ENCODE assay signal across 17 cellular contexts in genomic region chrX:2385224-2385623, GRCh38.
A peak's percentile ranks its signal among the peaks of the same experiment; 100 is the strongest.
DNase-seq lines count a peak whose midpoint lies in the region; ATAC-seq and TF ChIP-seq lines count a peak whose summit lies in the region.
"Had no signal": no experiment of that assay in that cellular context is flagged by ENCODE, and none has a peak within 500 bp of the region (broad histone marks: within the 10 kb centered on the region; RNA-seq: fewer than 3 reads in every experiment).

No MANE protein-coding gene starts in this region.

- no peak overlapping the region for H3K4ac ChIP-seq in mesenchymal stem cell (ENCODE audit: low read depth in 1 of 2, low read length in 2 of 2)

- ATAC-seq in HG03039 (IDR thresholded peaks at IDR 0.05; ENCODE audit: unreplicated experiment) = no peak
- ATAC-seq in stimulated activated naive CD8-positive, alpha-beta T cell treated with anti-CD3 and anti-CD28 coated beads, Interleukin-15, amount 100 ng/mL, for 72 hours = no peak
- no peak for ATAC-seq in GM19395 (IDR thresholded peaks at IDR 0.05; ENCODE audit: unreplicated experiment)
- ATAC-seq: activated CD8-positive, alpha-beta T cell treated with anti-CD3 and anti-CD28 coated beads, Interleukin-2, amount 10 ng/mL, durations not matched to agents 7 days and 5 days; Right ventricle myocardium inferior had no signal

- no peak overlapping the region for H3K14ac ChIP-seq in mesenchymal stem cell (ENCODE audit: low read length in 2 of 2)

- no TSS peak for BruUV-seq in mammary epithelial cell (replicated peaks; lab: Mats Ljungman, UMichigan)

- H3K4me3 ChIP-seq in mammary epithelial cell (replicated peaks in 1 of 3; ENCODE audit: insufficient read depth in 1 of 3, low read depth in 2 of 3, low read length in 3 of 3) (no peak overlapping the region), mesenchymal stem cell (ENCODE audit: insufficient read depth in 1 of 2, low read depth in 1 of 2, low read length in 2 of 2) (no peak overlapping the region)
- H3K4me3 ChIP-seq: BLaER1, prostate gland, uterus had no signal

- no peak overlapping the region for H3K27ac Mint-ChIP-seq in stimulated activated naive CD8-positive, alpha-beta T cell treated with anti-CD3 and anti-CD28 coated beads, Interleukin-15, amount 100 ng/mL, for 72 hours
- H3K27ac Mint-ChIP-seq: activated CD8-positive, alpha-beta T cell treated with anti-CD3 and anti-CD28 coated beads, Interleukin-2, amount 10 ng/mL, durations not matched to agents 7 days and 5 days; immature natural killer cell had no signal

- WGBS in mammary epithelial cell (ENCODE audit: low coverage, missing lambda C conversion rate) = 34% methylated on average over 3 of the region's 3 CpGs
- 50% methylated on average over 2 of the region's 3 CpGs for WGBS in mesenchymal stem cell

- H3K9ac ChIP-seq in mammary epithelial cell (ENCODE audit: insufficient read depth, low read length) (no peak overlapping the region), mesenchymal stem cell (ENCODE audit: low read length) (no peak overlapping the region)
- H3K9ac ChIP-seq: BLaER1 had no signal

- CTCF ChIA-PET in mammary epithelial cell (lab: Charles Lee; ENCODE audit: low non-redundant PET) = no interaction called here

- H3K79me2 ChIP-seq in mammary epithelial cell (ENCODE audit: insufficient read depth, low read length) = peaks cover 4% of the 10 kb centered on the region

- H2BK120ac ChIP-seq in mesenchymal stem cell (ENCODE audit: low read depth, low read length) = no peak overlapping the region

- TF ChIP-seq CTCF in mammary epithelial cell (conservative IDR thresholded peaks at IDR 0.05 in 1 of 2, IDR thresholded peaks at IDR 0.05 in 1 of 2; ENCODE audit: extremely low read depth in 1 of 2, insufficient read depth in 1 of 2, low read depth in 1 of 2, low read length in 2 of 2) = no peak

- H3K18ac ChIP-seq in mesenchymal stem cell (ENCODE audit: low read depth in 1 of 2, low read length in 2 of 2) = no peak overlapping the region

- no peaks in the 10 kb centered on the region for H3K4me1 Mint-ChIP-seq in stimulated activated naive CD8-positive, alpha-beta T cell treated with anti-CD3 and anti-CD28 coated beads, Interleukin-15, amount 100 ng/mL, for 72 hours
- H3K4me1 Mint-ChIP-seq: central memory CD8-positive, alpha-beta T cell; immature natural killer cell had no signal

- H3K4me2 ChIP-seq in mammary epithelial cell (ENCODE audit: insufficient read depth, low read depth, low read length) (no peak overlapping the region), mesenchymal stem cell (ENCODE audit: low read length, poor library complexity, severe bottlenecking) (no peak overlapping the region)
- H3K4me2 ChIP-seq: BLaER1 had no signal

- no peak overlapping the region for H2BK12ac ChIP-seq in mesenchymal stem cell (ENCODE audit: low read length in 2 of 2)

- no peaks in the 10 kb centered on the region for H3K27me3 ChIP-seq in mammary epithelial cell (ENCODE audit: insufficient read depth, low read length)
- H3K27me3 ChIP-seq in mesenchymal stem cell (ENCODE audit: control insufficient read depth in 1 of 2, insufficient read depth in 1 of 2, low read length in 2 of 2) = no peaks in the 10 kb centered on the region
- H3K27me3 ChIP-seq: BLaER1, uterus had no signal

- H4K8ac ChIP-seq in mesenchymal stem cell (ENCODE audit: low read length) = no peak overlapping the region

- H2BK15ac ChIP-seq in mesenchymal stem cell (ENCODE audit: low read depth, poor library complexity, severe bottlenecking) = no peak overlapping the region

- intact Hi-C loops in mammary epithelial cell (cut with micrococcal nuclease) = loop anchor here (5.0 kb wide), 1 partner anchor 202 kb away; no protein-coding TSS in a partner anchor

- DNase-seq in AG20443 (ENCODE audit: low spot score) (peak; percentile 49), M059J (ENCODE audit: low read depth) (peak; percentile 83), mammary epithelial cell (peak; percentile 86), mesenchymal stem cell (peak; percentile 76), T1000 (lab: John Stamatoyannopoulos, UW) (no peak)
- DNase-seq in stimulated activated naive CD8-positive, alpha-beta T cell treated with anti-CD3 and anti-CD28 coated beads, Interleukin-15, amount 100 ng/mL, for 72 hours = no peak
- DNase-seq: activated CD8-positive, alpha-beta T cell treated with anti-CD3 and anti-CD28 coated beads, Interleukin-2, amount 10 ng/mL, durations not matched to agents 7 days and 5 days; immature natural killer cell; NCI-H1417 treated with DMSO at 0.1 percent for 48 hours; NCI-H510A treated with DMSO at 0.1 percent for 48 hours; uterus had no signal

- in situ Hi-C loops in mammary epithelial cell (cut with MboI; ENCODE audit: low sequenced_read_pairs in 2 of 2) = no loop called here

- H4K91ac ChIP-seq in mesenchymal stem cell (ENCODE audit: low read length) = no peak overlapping the region

- no peak overlapping the region for H2AK5ac ChIP-seq in mesenchymal stem cell (ENCODE audit: low read length, severe bottlenecking)

- no peaks in the 10 kb centered on the region for H3K27me3 Mint-ChIP-seq in stimulated activated naive CD8-positive, alpha-beta T cell treated with anti-CD3 and anti-CD28 coated beads, Interleukin-15, amount 100 ng/mL, for 72 hours
- H3K27me3 Mint-ChIP-seq: central memory CD8-positive, alpha-beta T cell had no signal

- no peak overlapping the region for H3K4me3 Mint-ChIP-seq in stimulated activated naive CD8-positive, alpha-beta T cell treated with anti-CD3 and anti-CD28 coated beads, Interleukin-15, amount 100 ng/mL, for 72 hours
- H3K4me3 Mint-ChIP-seq: activated CD8-positive, alpha-beta T cell treated with anti-CD3 and anti-CD28 coated beads, Interleukin-2, amount 10 ng/mL, durations not matched to agents 7 days and 5 days; central memory CD8-positive, alpha-beta T cell; immature natural killer cell had no signal

- H3K9me3 Mint-ChIP-seq in stimulated activated naive CD8-positive, alpha-beta T cell treated with anti-CD3 and anti-CD28 coated beads, Interleukin-15, amount 100 ng/mL, for 72 hours = no peaks in the 10 kb centered on the region
- H3K9me3 Mint-ChIP-seq: central memory CD8-positive, alpha-beta T cell; immature natural killer cell had no signal

- H3K27ac ChIP-seq in mammary epithelial cell (ENCODE audit: insufficient read depth, low read depth, low read length) (no peak overlapping the region), mesenchymal stem cell (ENCODE audit: low read length, poor library complexity, severe bottlenecking) (no peak overlapping the region)
- H3K27ac ChIP-seq: BLaER1, prostate gland, uterus had no signal

- H3K4me1 ChIP-seq in mammary epithelial cell (ENCODE audit: insufficient read depth, low read length) (no peaks in the 10 kb centered on the region), mesenchymal stem cell (ENCODE audit: control insufficient read depth, insufficient read depth, low read depth, low read length) (no peaks in the 10 kb centered on the region)
- H3K4me1 ChIP-seq: BLaER1, prostate gland, uterus had no signal

- no peak overlapping the region for H2AFZ ChIP-seq in mammary epithelial cell (ENCODE audit: low read depth, low read length)
- no peak overlapping the region for H2AFZ ChIP-seq in mesenchymal stem cell (ENCODE audit: low read depth, low read length)

- no peaks in the 10 kb centered on the region for H4K20me1 ChIP-seq in mammary epithelial cell (ENCODE audit: insufficient read depth, low read length)

- dilution Hi-C loops in mammary epithelial cell (cut with HindIII; ENCODE audit: low sequenced_read_pairs) = no loop called here

- no peak overlapping the region for H3K23ac ChIP-seq in mesenchymal stem cell (ENCODE audit: low read length in 2 of 2)

- H3K36me3 ChIP-seq in mammary epithelial cell (ENCODE audit: insufficient read depth, low read length) = no peaks in the 10 kb centered on the region
- H3K36me3 ChIP-seq in mesenchymal stem cell (ENCODE audit: control insufficient read depth in 1 of 2, insufficient read depth in 2 of 2, low read depth in 1 of 2, low read length in 2 of 2) = peaks cover 7 to 12% of the 10 kb centered on the region in 2 experiments
- H3K36me3 ChIP-seq: prostate gland, uterus had no signal

- H2BK5ac ChIP-seq in mesenchymal stem cell (ENCODE audit: low read depth, low read length, poor library complexity, severe bottlenecking) = no peak overlapping the region

- H3K79me1 ChIP-seq in mesenchymal stem cell (replicated peaks; ENCODE audit: low read length, poor library complexity, severe bottlenecking) = peaks cover 21% of the 10 kb centered on the region

- H3K9me3 ChIP-seq in mammary epithelial cell (replicated peaks; ENCODE audit: insufficient read depth, low read length) (peaks cover 5% of the 10 kb centered on the region), mesenchymal stem cell (ENCODE audit: control insufficient read depth, low read length) (peaks cover 2% of the 10 kb centered on the region)
- H3K9me3 ChIP-seq: prostate gland, uterus had no signal

Comparison
In these comparisons a context has a peak if more than half of its experiments do, and no peak if none do; other contexts are left out.
1. DNase-seq: peak in AG20443 (single experiment), M059J (single experiment), mammary epithelial cell (single experiment) and mesenchymal stem cell (single experiment); none in T1000 (single experiment) and stimulated activated naive CD8-positive, alpha-beta T cell treated with anti-CD3 and anti-CD28 coated beads, Interleukin-15, amount 100 ng/mL, for 72 hours (0 of 2).